Comparison of ENCODE assay signal across 10 cellular contexts in genomic region chr14:51006781-51007211, GRCh38.
A peak's percentile ranks its signal among the peaks of the same experiment; 100 is the strongest.
DNase-seq lines count a peak whose midpoint lies in the region; ATAC-seq and TF ChIP-seq lines count a peak whose summit lies in the region.
"Had no signal": no experiment of that assay in that cellular context is flagged by ENCODE, and none has a peak within 500 bp of the region (broad histone marks: within the 10 kb centered on the region; RNA-seq: fewer than 3 reads in every experiment).

No MANE protein-coding gene starts in this region.

- DNase-seq in NCI-H1092 treated with DMSO at 0.1 percent for 48 hours (lab: John Stamatoyannopoulos, UW) = peak; percentile 8
- no peak for DNase-seq in NCI-H1092 (lab: John Stamatoyannopoulos, UW)
- no peak for DNase-seq in left ventricle myocardium superior
- peak; percentile 33 for DNase-seq in thoracic aorta (ENCODE audit: low spot score)
- no peak for DNase-seq in NCI-H146 treated with DMSO at 0.1 percent for 48 hours (lab: John Stamatoyannopoulos, UW; ENCODE audit: unreplicated experiment)
- DNase-seq: activated CD4-positive, alpha-beta memory T cell treated with anti-CD3 and anti-CD28 coated beads, Interleukin-2, amount 10 ng/mL, durations not matched to agents 7 days and 5 days had no signal

- peaks cover 15 to 28% of the 10 kb centered on the region in 2 donors for H3K4me1 ChIP-seq in thoracic aorta (ENCODE audit: control insufficient read depth in 1 of 2, low read depth in 2 of 2)

- no peaks in the 10 kb centered on the region for H3K36me3 Mint-ChIP-seq in activated T-helper 17 cell treated with anti-CD3 and anti-CD28 coated beads, Interleukin-2, amount 50 U/mL, for 72 hours (ENCODE audit: low read depth)

- TF ChIP-seq CTCF in thoracic aorta (IDR thresholded peaks at IDR 0.05) = no peak

- H3K36me3 ChIP-seq in thoracic aorta = no peaks in the 10 kb centered on the region

- H3K4me3 Mint-ChIP-seq in activated T-helper 17 cell treated with anti-CD3 and anti-CD28 coated beads, Interleukin-2, amount 50 U/mL, for 72 hours = no peak overlapping the region
- H3K4me3 Mint-ChIP-seq: activated CD4-positive, alpha-beta memory T cell treated with anti-CD3 and anti-CD28 coated beads, Interleukin-2, amount 10 ng/mL, durations not matched to agents 7 days and 5 days had no signal

- H3K9me3 ChIP-seq in thoracic aorta = no peaks in the 10 kb centered on the region

- no peaks in the 10 kb centered on the region for H3K9me3 Mint-ChIP-seq in activated T-helper 17 cell treated with anti-CD3 and anti-CD28 coated beads, Interleukin-2, amount 50 U/mL, for 72 hours
- H3K9me3 Mint-ChIP-seq: activated CD4-positive, alpha-beta memory T cell treated with anti-CD3 and anti-CD28 coated beads, Interleukin-2, amount 10 ng/mL, durations not matched to agents 7 days and 5 days had no signal

- H3K27me3 ChIP-seq in thoracic aorta (replicated peaks; ENCODE audit: insufficient read depth) = no peaks in the 10 kb centered on the region

- ATAC-seq in activated T-helper 17 cell treated with anti-CD3 and anti-CD28 coated beads, Interleukin-2, amount 50 U/mL, for 72 hours (replicated peaks) = peak; percentile 48
- ATAC-seq in left ventricle myocardium superior = peak; percentile 88
- peak; percentile 67 for ATAC-seq in thoracic aorta (ENCODE audit: insufficient number of reproducible peaks, low FRiP score, low read depth)
- ATAC-seq in GM21390 (IDR thresholded peaks at IDR 0.05; ENCODE audit: unreplicated experiment) = no peak
- no peak for ATAC-seq in HG03571 (IDR thresholded peaks at IDR 0.05; ENCODE audit: unreplicated experiment)

- peaks cover 7% of the 10 kb centered on the region for H3K27me3 Mint-ChIP-seq in activated T-helper 17 cell treated with anti-CD3 and anti-CD28 coated beads, Interleukin-2, amount 50 U/mL, for 72 hours

- no peak overlapping the region for H3K27ac ChIP-seq in thoracic aorta
- H3K27ac ChIP-seq: 22Rv1 had no signal

- no peaks in the 10 kb centered on the region for H3K4me1 Mint-ChIP-seq in activated T-helper 17 cell treated with anti-CD3 and anti-CD28 coated beads, Interleukin-2, amount 50 U/mL, for 72 hours
- H3K4me1 Mint-ChIP-seq: activated CD4-positive, alpha-beta memory T cell treated with anti-CD3 and anti-CD28 coated beads, Interleukin-2, amount 10 ng/mL, durations not matched to agents 7 days and 5 days had no signal

- H3K4me3 ChIP-seq in thoracic aorta = no peak overlapping the region

- no peak overlapping the region for H3K27ac Mint-ChIP-seq in activated T-helper 17 cell treated with anti-CD3 and anti-CD28 coated beads, Interleukin-2, amount 50 U/mL, for 72 hours
- H3K27ac Mint-ChIP-seq: activated CD4-positive, alpha-beta memory T cell treated with anti-CD3 and anti-CD28 coated beads, Interleukin-2, amount 10 ng/mL, durations not matched to agents 7 days and 5 days had no signal

- intact Hi-C loops in left ventricle myocardium superior (cut with micrococcal nuclease) = no loop called here

Comparison
In these comparisons a context has a peak if more than half of its experiments do, and no peak if none do; other contexts are left out.
1. DNase-seq: peak in NCI-H1092 treated with DMSO at 0.1 percent for 48 hours (single experiment) and thoracic aorta (single experiment); none in NCI-H1092 (single experiment), left ventricle myocardium superior (single experiment) and NCI-H146 treated with DMSO at 0.1 percent for 48 hours (single experiment).
2. ATAC-seq: peak in activated T-helper 17 cell treated with anti-CD3 and anti-CD28 coated beads, Interleukin-2, amount 50 U/mL, for 72 hours (single experiment), left ventricle myocardium superior (single experiment) and thoracic aorta (single experiment); none in GM21390 (single experiment) and HG03571 (single experiment).